25 cellular contexts compared by ENCODE assay signal in genomic region chr11:21911046-21911445, GRCh38.
"Had no signal": no experiment of that assay in that cellular context is flagged by ENCODE, and none has a peak within 500 bp of the region (broad histone marks: within the 10 kb centered on the region; RNA-seq: fewer than 3 reads in every experiment).

No MANE protein-coding gene starts in this region.

- ATAC-seq: effector memory CD8-positive, alpha-beta T cell; esophagus mucosa; foreskin keratinocyte; gastrocnemius medialis; gastroesophageal sphincter; heart left ventricle; heart right ventricle had no signal

- H3K27me3 ChIP-seq: dorsolateral prefrontal cortex, esophagus muscularis mucosa, esophagus squamous epithelium, foreskin keratinocyte, gastrocnemius medialis, gastroesophageal sphincter, heart left ventricle, heart right ventricle, hepatocyte had no signal

- H3K27ac ChIP-seq: coronary artery, dorsolateral prefrontal cortex, epithelial cell of prostate, esophagus muscularis mucosa, esophagus squamous epithelium, foreskin keratinocyte, gastrocnemius medialis, gastroesophageal sphincter, heart left ventricle, heart right ventricle, hepatocyte had no signal

- H3K9me3 ChIP-seq: esophagus muscularis mucosa, esophagus squamous epithelium, gastrocnemius medialis had no signal

- H3K4me3 ChIP-seq: coronary artery, dorsolateral prefrontal cortex, esophagus muscularis mucosa, esophagus squamous epithelium, gastrocnemius medialis, gastroesophageal sphincter, heart left ventricle, heart right ventricle, hepatocyte had no signal

- H3K36me3 ChIP-seq: esophagus muscularis mucosa, esophagus squamous epithelium, gastrocnemius medialis, gastroesophageal sphincter, heart left ventricle, heart right ventricle had no signal

- H3K4me1 ChIP-seq: foreskin keratinocyte, gastroesophageal sphincter had no signal

- DNase-seq: cortex of kidney; dermis blood vessel endothelial cell; dorsolateral prefrontal cortex; effector CD4-positive, alpha-beta T cell; effector CD8-positive, alpha-beta T cell; effector memory CD4-positive, alpha-beta T cell; effector memory CD8-positive, alpha-beta T cell; endodermal cell; erythroblast; esophagus squamous epithelium; foreskin fibroblast; foreskin keratinocyte; foreskin melanocyte; gastrocnemius medialis; glutamatergic neuron; head of caudate nucleus; heart left ventricle; heart right ventricle; hippocampal formation had no signal
